ENCODE assay signal across 23 cellular contexts in the genomic region with DNA sequence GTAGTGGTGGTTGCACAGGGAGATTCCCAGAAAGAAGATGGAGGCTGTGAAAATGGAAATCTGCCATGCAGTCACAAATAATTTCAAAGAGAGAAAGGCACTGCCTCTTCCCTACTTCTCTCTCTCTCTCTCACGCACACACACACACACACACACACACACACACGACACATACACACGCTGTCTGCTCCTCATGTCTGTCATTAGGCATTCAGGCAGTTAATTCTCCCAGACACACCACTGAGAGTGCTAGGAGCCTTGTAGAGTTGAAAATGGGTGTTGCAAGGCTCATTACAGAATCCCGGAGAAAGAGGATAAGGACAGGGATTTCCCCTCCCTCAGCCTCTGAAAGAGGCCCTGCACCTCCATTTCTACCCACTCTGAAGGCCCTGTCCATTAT. TPM values are rescaled to one million over a fixed set of nuclear protein-coding genes. Genes with fewer than 3 reads are reported as not detected.
"Had no signal": no experiment of that assay in that cellular context is flagged by ENCODE, and none has a peak within 500 bp of the region (broad histone marks: within the 10 kb centered on the region; RNA-seq: fewer than 3 reads in every experiment).

No MANE protein-coding gene starts in this region.

- ATAC-seq: natural killer cell; right lobe of liver; stimulated activated memory B cell treated with anti-CD40 and anti-IgM and Interleukin-4, amounts not matched to agents 10 μg/mL and 1 μg/mL and 100 μg/mL, for 72 hours; stimulated activated naive CD8-positive, alpha-beta T cell treated with anti-CD3 and anti-CD28 coated beads, Interleukin-15, amount 100 ng/mL, for 72 hours had no signal

- H3K27me3 ChIP-seq: ovary, right lobe of liver, uterus had no signal

- DNase-seq: islet precursor cell; left ventricle myocardium inferior; mesendoderm; naive B cell; natural killer cell; nephron progenitor cell; ovary; right lobe of liver; stimulated activated CD4-positive, alpha-beta T cell treated with anti-CD3 and anti-CD28 coated beads, Interleukin-1b, Interleukin-23, amount 100 ng/mL, for 48 hours; stimulated activated CD4-positive, alpha-beta T cell treated with anti-CD3 and anti-CD28 coated beads, Interleukin-2, amount 100 ng/mL, for 48 hours; stimulated activated CD4-positive, alpha-beta T cell treated with anti-CD3 and anti-CD28 coated beads, Interleukin-4, amount 100 ng/mL, for 4 hours; stimulated activated CD8-positive, alpha-beta memory T cell treated with anti-CD3 and anti-CD28 coated beads, Interleukin-4, amount 100 ng/mL, for 48 hours; stimulated activated naive CD4-positive, alpha-beta T cell treated with Interleukin-2 at 50 U/mL for 16 hours; stimulated activated naive CD8-positive, alpha-beta T cell treated with anti-CD3 and anti-CD28 coated beads, Interleukin-15, amount 100 ng/mL, for 72 hours; substantia nigra; uterus had no signal

- H3K4me1 ChIP-seq: right lobe of liver, tibial nerve, uterus had no signal

- H3K9me3 ChIP-seq: ovary, right lobe of liver had no signal

- H3K36me3 ChIP-seq: left ventricle myocardium inferior, ovary, right lobe of liver, tibial nerve, uterus had no signal

- H3K27ac ChIP-seq: hepatocyte, left ventricle myocardium inferior, ovary, right lobe of liver, tibial nerve, uterus had no signal

- H3K4me3 ChIP-seq: hepatocyte, left ventricle myocardium inferior, lung, ovary, right lobe of liver, smooth muscle cell, tibial nerve, uterus had no signal

RNA-seq across cellular contexts. Expression of a gene that starts 47.8 kb away (rescaled TPM):
- total RNA-seq: mononuclear cell, pulmonary artery endothelial cell had no signal
